ENCODE assay signal across 8 cellular contexts in the genomic region with DNA sequence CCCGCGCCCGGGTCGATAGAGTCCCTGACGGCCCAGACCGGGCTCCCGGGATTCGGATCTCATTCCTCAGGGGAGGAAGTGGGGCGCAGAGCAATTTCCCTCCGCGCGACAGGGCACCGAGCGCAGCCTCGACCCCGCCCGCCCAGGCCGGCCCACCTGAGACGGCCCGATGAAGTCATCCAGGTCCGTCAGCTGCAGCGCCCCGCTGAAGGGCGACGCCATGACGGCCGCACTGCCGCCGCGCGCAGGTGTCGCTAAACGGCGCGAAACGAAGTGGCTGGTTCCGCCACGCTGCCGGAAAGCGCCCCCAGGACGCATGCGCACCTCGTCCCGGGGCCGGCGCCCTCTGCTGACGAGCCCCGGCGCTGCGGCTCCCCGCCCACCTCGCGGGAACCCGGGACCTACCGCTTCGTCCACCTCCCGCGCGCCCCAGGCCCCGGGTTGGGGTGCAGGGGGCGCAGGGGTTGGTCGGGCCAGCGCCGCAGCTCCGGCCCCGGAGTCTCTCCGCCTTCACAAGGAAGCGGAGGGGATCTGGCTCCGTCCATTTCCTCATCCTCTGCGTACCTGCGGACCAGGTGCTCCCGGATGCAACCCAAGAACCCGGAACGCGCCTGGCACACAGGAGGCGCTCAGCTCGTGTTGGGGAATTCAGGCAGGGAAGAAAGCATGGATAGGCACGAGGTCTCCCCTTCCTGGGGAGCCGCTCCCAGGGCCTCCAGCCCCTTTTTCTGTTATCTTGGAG. TPM values are rescaled to one million over a fixed set of nuclear protein-coding genes. Genes with fewer than 3 reads are reported as not detected.
DNase-seq lines count a peak whose midpoint lies in the region; ATAC-seq, FAIRE-seq and TF ChIP-seq lines count a peak whose summit lies in the region.

A gene (minus strand): TSS at position 234 of the 742 bp plus-strand sequence. CDS start 12 bp downstream, at position 222.

- H3K9ac ChIP-seq in fibroblast of lung (ENCODE audit: insufficient read depth, low read length): peak within 1 kb of the TSS; percentile 60

- DNase-seq in DMS114 treated with DMSO at 0.1 percent for 48 hours (lab: John Stamatoyannopoulos, UW; ENCODE audit: unreplicated experiment) (peak; percentile 42), RCC 7860 (ENCODE audit: low spot score) (peak; percentile 74), fibroblast of lung (ENCODE audit: low read depth in 2 of 2) (peak; percentile 88 to 92), natural killer cell (peak; percentile 93)
- peak; percentile 83 for DNase-seq in Jurkat, Clone E6-1 (ENCODE audit: low read depth, low spot score)
- peak; percentile 92 for DNase-seq in activated T-helper 1 cell treated with anti-CD3 and anti-CD28 coated beads, Interleukin-12 subunit alpha, Interleukin-12 subunit beta, Interleukin-2, Interleukin-4 antibody, amounts not matched to agents 30 ng/mL and 10 ng/mL and 1 ng/mL, durations not matched to agents 14 hours and 24 hours and 36 hours (ENCODE audit: low spot score)
- DNase-seq in stimulated activated naive CD4-positive, alpha-beta T cell treated with Interleukin-2 at 50 U/mL for 16 hours (lab: John Stamatoyannopoulos, UW): peak; percentile 83

- no peaks in the 10 kb centered on the region for H4K20me1 ChIP-seq in fibroblast of lung (ENCODE audit: control insufficient read depth, extremely low read depth, insufficient read depth, low read length)

- H3K4me3 ChIP-seq in Jurkat, Clone E6-1 (ENCODE audit: low read length): peak within 1 kb of the TSS; percentile 77
- H3K4me3 ChIP-seq in fibroblast of lung (replicated peaks in 1 of 4; ENCODE audit: control extremely low read depth in 1 of 4, insufficient read depth in 1 of 4, low read depth in 3 of 4, low read length in 4 of 4): peak within 1 kb of the TSS; percentile 55 to 91 (median 64)

- H3K27me3 Mint-ChIP-seq in activated T-helper 1 cell treated with anti-CD3 and anti-CD28 coated beads, Interleukin-12 subunit alpha, Interleukin-12 subunit beta, Interleukin-2, Interleukin-4 antibody, amounts not matched to agents 30 ng/mL and 10 ng/mL and 1 ng/mL, durations not matched to agents 14 hours and 24 hours and 36 hours (ENCODE audit: insufficient read depth): no peaks in the 10 kb centered on the region
- no peaks in the 10 kb centered on the region for H3K27me3 Mint-ChIP-seq in natural killer cell (ENCODE audit: low read depth in 2 of 2)

- peaks cover 11% of the 10 kb centered on the region for H3K36me3 Mint-ChIP-seq in activated T-helper 1 cell treated with anti-CD3 and anti-CD28 coated beads, Interleukin-12 subunit alpha, Interleukin-12 subunit beta, Interleukin-2, Interleukin-4 antibody, amounts not matched to agents 30 ng/mL and 10 ng/mL and 1 ng/mL, durations not matched to agents 14 hours and 24 hours and 36 hours (ENCODE audit: low read depth)
- no peaks in the 10 kb centered on the region for H3K36me3 Mint-ChIP-seq in natural killer cell

- peaks cover 9% of the 10 kb centered on the region for H3K4me1 Mint-ChIP-seq in activated T-helper 1 cell treated with anti-CD3 and anti-CD28 coated beads, Interleukin-12 subunit alpha, Interleukin-12 subunit beta, Interleukin-2, Interleukin-4 antibody, amounts not matched to agents 30 ng/mL and 10 ng/mL and 1 ng/mL, durations not matched to agents 14 hours and 24 hours and 36 hours (ENCODE audit: low read depth)
- H3K4me1 Mint-ChIP-seq in natural killer cell: no peaks in the 10 kb centered on the region

- peak within 1 kb of the TSS; percentile 85 for H3K4me3 Mint-ChIP-seq in activated T-helper 1 cell treated with anti-CD3 and anti-CD28 coated beads, Interleukin-12 subunit alpha, Interleukin-12 subunit beta, Interleukin-2, Interleukin-4 antibody, amounts not matched to agents 30 ng/mL and 10 ng/mL and 1 ng/mL, durations not matched to agents 14 hours and 24 hours and 36 hours
- H3K4me3 Mint-ChIP-seq in natural killer cell: peak within 1 kb of the TSS; percentile 84

- TF ChIP-seq CTCF in fibroblast of lung (conservative IDR thresholded peaks at IDR 0.05 in 1 of 2, IDR thresholded peaks at IDR 0.05 in 1 of 2; ENCODE audit: low read depth in 1 of 2, low read length in 2 of 2) (peak; percentile 49 to 57), natural killer cell (IDR thresholded peaks at IDR 0.05) (peak; percentile 94)

- no peak for FAIRE-seq in RCC 7860 (lab: Jason Lieb, UNC)

- no peaks in the 10 kb centered on the region for H3K27me3 ChIP-seq in fibroblast of lung (ENCODE audit: control insufficient read depth, insufficient read depth, low read length)

- intact Hi-C loops in activated T-helper 1 cell treated with anti-CD3 and anti-CD28 coated beads, Interleukin-12 subunit alpha, Interleukin-12 subunit beta, Interleukin-2, Interleukin-4 antibody, amounts not matched to agents 30 ng/mL and 10 ng/mL and 1 ng/mL, durations not matched to agents 14 hours and 24 hours and 36 hours (cut with micrococcal nuclease): loop anchor here (1.0 to 10.0 kb wide), 3 partner anchors 46 to 234 kb away; a partner anchor contains a TSS
- intact Hi-C loops in natural killer cell (cut with micrococcal nuclease): loop anchor here (2.0 kb wide), 1 partner anchor 26 kb away; a partner anchor contains a TSS

- no peaks in the 10 kb centered on the region for H3K4me1 ChIP-seq in fibroblast of lung (ENCODE audit: control insufficient read depth, extremely low read depth, insufficient read depth, low read length)

- peak within 1 kb of the TSS; percentile 73 for H3K27ac Mint-ChIP-seq in activated T-helper 1 cell treated with anti-CD3 and anti-CD28 coated beads, Interleukin-12 subunit alpha, Interleukin-12 subunit beta, Interleukin-2, Interleukin-4 antibody, amounts not matched to agents 30 ng/mL and 10 ng/mL and 1 ng/mL, durations not matched to agents 14 hours and 24 hours and 36 hours
- H3K27ac Mint-ChIP-seq in natural killer cell: peak within 1 kb of the TSS; percentile 6 to 71

- ATAC-seq in GM21528 (IDR thresholded peaks at IDR 0.05; ENCODE audit: low FRiP score, unreplicated experiment) (peak; percentile 61), natural killer cell (peak; percentile 92 to 95 (median 92))

- H3K4me2 ChIP-seq in fibroblast of lung (ENCODE audit: extremely low read depth, insufficient read depth, low read length): peak within 1 kb of the TSS; percentile 90

- no peaks in the 10 kb centered on the region for H3K9me3 ChIP-seq in fibroblast of lung (ENCODE audit: control insufficient read depth, insufficient read depth, low read depth, low read length)

- H2AFZ ChIP-seq in fibroblast of lung (ENCODE audit: low read length): peak within 1 kb of the TSS; percentile 76

- peaks cover 3% of the 10 kb centered on the region for H3K79me2 ChIP-seq in fibroblast of lung (ENCODE audit: control insufficient read depth, insufficient read depth, low read length)

- peaks cover 8% of the 10 kb centered on the region for H3K36me3 ChIP-seq in fibroblast of lung (ENCODE audit: control insufficient read depth, insufficient read depth, low read length)

- H3K9me3 Mint-ChIP-seq in activated T-helper 1 cell treated with anti-CD3 and anti-CD28 coated beads, Interleukin-12 subunit alpha, Interleukin-12 subunit beta, Interleukin-2, Interleukin-4 antibody, amounts not matched to agents 30 ng/mL and 10 ng/mL and 1 ng/mL, durations not matched to agents 14 hours and 24 hours and 36 hours: no peaks in the 10 kb centered on the region
- no peaks in the 10 kb centered on the region for H3K9me3 Mint-ChIP-seq in natural killer cell

- peak within 1 kb of the TSS; percentile 24 for H3K27ac ChIP-seq in fibroblast of lung (ENCODE audit: insufficient read depth, low read length)

RNA-seq across cellular contexts. Expression of the gene that starts here (rescaled TPM):
- polyA plus RNA-seq in Jurkat, Clone E6-1 (2012; ENCODE audit: insufficient read depth, insufficient read length): 60.0 TPM
- 41.0 and 43.1 TPM in 2 replicates for total RNA-seq in activated T-helper 1 cell treated with anti-CD3 and anti-CD28 coated beads, Interleukin-12 subunit alpha, Interleukin-12 subunit beta, Interleukin-2, Interleukin-4 antibody, amounts not matched to agents 30 ng/mL and 10 ng/mL and 1 ng/mL, durations not matched to agents 14 hours and 24 hours and 36 hours
- total RNA-seq in fibroblast of lung (31.0 and 38.0 TPM in 2 replicates), natural killer cell (10 to 100 TPM; 36.9 to 39.8 (median 37.5) TPM)
- 9.3 and 14.2 TPM in 2 replicates for polyA plus RNA-seq in fibroblast of lung
- 12.6 and 16.0 TPM in 2 replicates for polyA plus RNA-seq in fibroblast of lung (2012)
- polyA minus RNA-seq in fibroblast of lung (ENCODE audit: low replicate concordance): 13.3 and 17.5 TPM in 2 replicates

Comparison
In these comparisons a context has a peak if more than half of its experiments do, and no peak if none do; other contexts are left out.
1. Peak in every context shown above with its lines: DNase-seq, ATAC-seq, H3K4me3 ChIP-seq and H3K27ac ChIP-seq.
2. DNase-seq: peak in every context shown above with its lines; median percentile 93 in natural killer cell; 92 in activated T-helper 1 cell treated with anti-CD3 and anti-CD28 coated beads, Interleukin-12 subunit alpha, Interleukin-12 subunit beta, Interleukin-2, Interleukin-4 antibody, amounts not matched to agents 30 ng/mL and 10 ng/mL and 1 ng/mL, durations not matched to agents 14 hours and 24 hours and 36 hours; 90 in fibroblast of lung; 83 in Jurkat, Clone E6-1; 83 in stimulated activated naive CD4-positive, alpha-beta T cell treated with Interleukin-2 at 50 U/mL for 16 hours; 74 in RCC 7860; 42 in DMS114 treated with DMSO at 0.1 percent for 48 hours.